ENCODE assay signal across 8 cellular contexts in the genomic region with DNA sequence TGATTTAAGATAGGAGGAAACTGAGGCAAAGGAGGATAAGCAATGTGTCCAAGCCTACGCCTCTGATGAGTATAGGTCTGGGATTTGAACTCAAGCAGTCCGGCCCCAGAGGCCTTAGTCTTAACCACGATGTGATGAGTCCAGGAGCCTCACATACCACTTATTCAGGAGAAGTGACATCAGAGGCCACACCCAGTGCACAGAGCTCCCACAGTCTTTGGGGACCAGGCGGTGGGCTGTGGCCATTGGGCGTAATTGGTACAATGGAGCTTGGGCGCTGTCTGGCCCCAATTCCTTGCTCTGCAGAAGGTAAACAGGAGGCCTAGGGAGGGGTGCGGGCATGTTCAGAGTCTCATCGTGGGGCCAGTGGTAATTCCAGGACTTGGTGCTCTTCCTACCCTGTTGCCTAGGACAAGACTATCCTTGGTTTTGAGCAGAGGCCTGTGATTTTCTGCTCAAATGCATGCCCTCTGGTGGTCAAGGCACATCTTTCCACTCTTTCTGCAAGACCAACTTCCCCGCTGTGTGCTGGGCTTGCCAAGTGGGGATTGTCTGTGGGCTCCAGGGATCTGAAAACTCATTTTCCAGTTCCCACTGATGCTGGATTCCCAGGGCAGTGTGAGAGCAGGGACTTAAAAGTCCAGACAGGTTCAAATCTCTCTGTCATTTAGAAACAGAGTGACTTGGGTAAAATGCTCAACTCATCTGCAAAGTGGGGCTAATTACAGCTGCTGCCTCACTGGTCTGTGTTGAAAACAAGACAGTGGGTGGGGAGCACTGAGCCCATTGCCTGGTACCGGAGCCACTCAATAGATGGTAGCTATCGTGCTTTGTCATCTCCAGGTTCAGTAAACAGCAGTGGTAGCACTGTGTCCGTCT. TPM values are rescaled to one million over a fixed set of nuclear protein-coding genes. Genes with fewer than 3 reads are reported as not detected.
DNase-seq lines count a peak whose midpoint lies in the region; ATAC-seq and TF ChIP-seq lines count a peak whose summit lies in the region.

No MANE protein-coding gene starts in this region.

- H3K36me3 ChIP-seq in heart right ventricle, result peaks cover 0 to 75% (median 16%) of the 10 kb centered on the region in 9 donors

- H3K4me1 ChIP-seq in heart right ventricle, result peaks cover 31 to 91% (median 67%) of the 10 kb centered on the region in 9 donors

- H3K27me3 ChIP-seq in heart right ventricle, result no peaks in the 10 kb centered on the region

- DNase-seq in stimulated activated CD4-positive, alpha-beta T cell treated with anti-CD3 and anti-CD28 coated beads, Interleukin-15, amount 100 ng/mL, for 24 hours, result peak; percentile 9
- DNase-seq in stimulated activated CD4-positive, alpha-beta T cell treated with anti-CD3 and anti-CD28 coated beads, Interleukin-4, amount 100 ng/mL, for 24 hours, result no peak
- DNase-seq in NCI-H146 (lab: John Stamatoyannopoulos, UW) (peak; percentile 60), amniotic epithelial cell (ENCODE audit: low read depth) (peak; percentile 77), heart right ventricle (peak in 1 of 2 donors; percentile 58), posterior cingulate gyrus (peak in 6 of 10 donors; percentile 41 to 93 (median 62)), NCI-H1694 (lab: John Stamatoyannopoulos, UW) (no peak)

- TF ChIP-seq CTCF in heart right ventricle (IDR thresholded peaks at IDR 0.05), result peak; percentile 39 to 80 (median 68)

- ATAC-seq in heart right ventricle (peak; percentile 27 to 78 (median 62)), GM18517 (IDR thresholded peaks at IDR 0.05; ENCODE audit: unreplicated experiment) (no peak)

- WGBS in heart right ventricle, 2 donors, result 70 to 71% methylated on average over 12 of the region's 12 CpGs

- H3K27ac ChIP-seq in heart right ventricle, result peak overlapping the region; percentile 27 to 90 (median 74)

- intact Hi-C loops in heart right ventricle (cut with DNase I), result loop anchor here in 9 of 10 donors (2.0 to 10.0 kb wide), 6 partner anchors 35 to 66 kb away; no protein-coding TSS in a partner anchor
- intact Hi-C loops in posterior cingulate gyrus (cut with DNase I), result loop anchor here (2.0 kb wide), 2 partner anchors 37 to 65 kb away; no protein-coding TSS in a partner anchor

- no peak overlapping the region for H3K4me3 ChIP-seq in heart right ventricle

- H3K9me3 ChIP-seq in heart right ventricle, result no peaks in the 10 kb centered on the region

RNA-seq across cellular contexts. Expression of gene NDST1, which starts 15.8 kb away (rescaled TPM):
- total RNA-seq in heart right ventricle, result 10 to 100 TPM; 50.3 to 86.1 (median 61.5) TPM
- polyA plus RNA-seq in heart right ventricle, result 10 to 100 TPM; 14.8 to 15.9 TPM

Comparison
In these comparisons a context has a peak if more than half of its experiments do, and no peak if none do; other contexts are left out.
1. DNase-seq: peak in stimulated activated CD4-positive, alpha-beta T cell treated with anti-CD3 and anti-CD28 coated beads, Interleukin-15, amount 100 ng/mL, for 24 hours (single experiment), NCI-H146 (single experiment), amniotic epithelial cell (single experiment) and posterior cingulate gyrus (6 of 10); none in stimulated activated CD4-positive, alpha-beta T cell treated with anti-CD3 and anti-CD28 coated beads, Interleukin-4, amount 100 ng/mL, for 24 hours (single experiment) and NCI-H1694 (single experiment).